In genomic region chr20:52302736-52303135, GRCh38 we compare ENCODE assay signal across 22 cellular contexts.
"Had no signal": no experiment of that assay in that cellular context is flagged by ENCODE, and none has a peak within 500 bp of the region (broad histone marks: within the 10 kb centered on the region; RNA-seq: fewer than 3 reads in every experiment).

No MANE protein-coding gene starts in this region.

- H3K27ac Mint-ChIP-seq: activated naive CD8-positive, alpha-beta T cell; activated T-cell treated with anti-CD3 and anti-CD28 coated beads, Interleukin-2, amount 50 U/mL, for 72 hours had no signal

- H3K9ac ChIP-seq: KMS-11 had no signal

- H3K4me1 ChIP-seq: body of pancreas had no signal

- DNase-seq: activated CD4-positive, alpha-beta T cell treated with anti-CD3 and anti-CD28 coated beads for 4 hours; activated CD8-positive, alpha-beta memory T cell treated with anti-CD3 and anti-CD28 coated beads for 24 hours; activated effector memory CD4-positive, alpha-beta T cell treated with Interleukin-2 at 50 U/mL for 16 hours; activated naive CD4-positive, alpha-beta T cell; activated T-cell treated with anti-CD3 and anti-CD28 coated beads, Interleukin-2, amount 50 U/mL, for 72 hours; aorta; body of pancreas; central memory CD4-positive, alpha-beta T cell; NCI-H1092; NCI-H1417 treated with DMSO at 0.1 percent for 48 hours; NCI-H1694 treated with DMSO at 0.1 percent for 48 hours; NCI-H2029 treated with DMSO at 0.1 percent for 48 hours; NCI-H345; NCI-H510A; NCI-H526 treated with DMSO at 0.1 percent for 48 hours; NCI-H82; SIG-M5; T-cell had no signal

- H3K27ac ChIP-seq: body of pancreas, KMS-11, WERI-Rb-1 had no signal

- ATAC-seq: body of pancreas, T-cell had no signal

- H3K27me3 Mint-ChIP-seq: activated naive CD8-positive, alpha-beta T cell; T-cell had no signal

- H3K27me3 ChIP-seq: body of pancreas had no signal

- H3K9me3 ChIP-seq: body of pancreas had no signal

- H3K4me2 ChIP-seq: KMS-11 had no signal

- H3K4me3 Mint-ChIP-seq: activated naive CD8-positive, alpha-beta T cell; T-cell had no signal

- H3K36me3 Mint-ChIP-seq: activated naive CD8-positive, alpha-beta T cell; T-cell had no signal

- H3K4me3 ChIP-seq: body of pancreas, SK-N-MC had no signal

- H3K36me3 ChIP-seq: WERI-Rb-1 had no signal

- H3K9me3 Mint-ChIP-seq: activated T-cell treated with anti-CD3 and anti-CD28 coated beads, Interleukin-2, amount 50 U/mL, for 72 hours; T-cell had no signal
